ENCODE assay signal across 11 cellular contexts in the genomic region with DNA sequence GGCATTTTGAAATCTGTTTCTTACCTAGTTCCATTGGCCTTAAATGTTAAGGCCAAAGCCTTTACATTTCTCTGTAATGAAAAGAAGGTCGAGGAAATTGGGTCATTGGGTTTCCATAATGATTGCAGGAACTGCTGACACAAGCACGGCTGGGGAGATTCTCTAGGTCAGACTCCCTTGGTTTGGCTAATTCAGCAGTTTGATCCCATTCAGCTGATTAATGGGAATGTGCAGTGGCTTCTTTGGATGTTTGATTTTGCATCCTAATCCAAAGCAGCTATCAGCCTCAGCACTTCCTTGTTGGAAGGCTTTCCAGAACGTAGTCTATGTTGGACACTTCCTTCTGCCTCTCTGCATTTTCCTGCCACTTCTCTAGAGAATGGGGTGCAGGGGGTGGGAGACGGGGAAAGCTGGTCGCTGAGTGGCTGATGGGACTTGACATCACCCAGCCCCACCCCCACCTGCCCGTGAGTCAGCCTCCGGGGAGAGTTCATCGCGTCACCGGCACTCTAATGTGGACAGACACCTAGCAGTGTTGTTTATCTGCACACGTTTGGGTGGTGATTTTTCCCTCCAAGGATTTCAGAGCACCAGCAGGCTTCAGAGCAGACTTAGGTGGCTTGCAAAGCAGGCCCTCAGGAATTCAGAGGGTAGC. TPM values are rescaled to one million over a fixed set of nuclear protein-coding genes. Genes with fewer than 3 reads are reported as not detected.
A peak's percentile ranks its signal among the peaks of the same experiment; 100 is the strongest.
DNase-seq lines count a peak whose midpoint lies in the region; ATAC-seq and TF ChIP-seq lines count a peak whose summit lies in the region.
"Had no signal": no experiment of that assay in that cellular context is flagged by ENCODE, and none has a peak within 500 bp of the region (broad histone marks: within the 10 kb centered on the region; RNA-seq: fewer than 3 reads in every experiment).

No MANE protein-coding gene starts in this region.

- in situ Hi-C loops in GM13976 (cut with MboI; ENCODE audit: low sequenced_read_pairs, unreplicated experiment) = no loop called here

- no peak overlapping the region for H3K27ac Mint-ChIP-seq in natural killer cell treated with Interleukin-12 subunit alpha and Interleukin-12 subunit beta and Interleukin-15 and Interleukin-18, amount 100 ng/mL, for 72 hours
- H3K27ac Mint-ChIP-seq: activated CD4-positive, alpha-beta T cell treated with anti-CD3 and anti-CD28 coated beads, Interleukin-2, amount 10 ng/mL, durations not matched to agents 24 days and 14 days had no signal

- H3K9me3 Mint-ChIP-seq in natural killer cell treated with Interleukin-12 subunit alpha and Interleukin-12 subunit beta and Interleukin-15 and Interleukin-18, amount 100 ng/mL, for 72 hours = no peaks in the 10 kb centered on the region
- H3K9me3 Mint-ChIP-seq: activated CD4-positive, alpha-beta T cell treated with anti-CD3 and anti-CD28 coated beads, Interleukin-2, amount 10 ng/mL, durations not matched to agents 24 days and 14 days; brain had no signal

- DNase-seq in EH (ENCODE audit: low read depth) (peak; percentile 36), NCI-H1105 (lab: John Stamatoyannopoulos, UW) (peak; percentile 26), cerebellar cortex (ENCODE audit: low spot score) (peak; percentile 61), mucosa of gallbladder (ENCODE audit: low spot score) (peak; percentile 81), GM13976 (ENCODE audit: low spot score) (no peak), activated gamma-delta T cell treated with Interleukin-2 at 50 U/mL for 16 hours (no peak)
- no peak for DNase-seq in natural killer cell treated with Interleukin-12 subunit alpha and Interleukin-12 subunit beta and Interleukin-15 and Interleukin-18, amount 100 ng/mL, for 72 hours (ENCODE audit: low spot score)
- DNase-seq: activated CD4-positive, alpha-beta T cell treated with anti-CD3 and anti-CD28 coated beads, Interleukin-2, amount 10 ng/mL, durations not matched to agents 24 days and 14 days; GF-D8 had no signal

- H3K4me3 Mint-ChIP-seq in natural killer cell treated with Interleukin-12 subunit alpha and Interleukin-12 subunit beta and Interleukin-15 and Interleukin-18, amount 100 ng/mL, for 72 hours = no peak overlapping the region
- H3K4me3 Mint-ChIP-seq: activated CD4-positive, alpha-beta T cell treated with anti-CD3 and anti-CD28 coated beads, Interleukin-2, amount 10 ng/mL, durations not matched to agents 24 days and 14 days had no signal

- peaks cover 5% of the 10 kb centered on the region for H3K36me3 Mint-ChIP-seq in natural killer cell treated with Interleukin-12 subunit alpha and Interleukin-12 subunit beta and Interleukin-15 and Interleukin-18, amount 100 ng/mL, for 72 hours

- H3K27me3 Mint-ChIP-seq in natural killer cell treated with Interleukin-12 subunit alpha and Interleukin-12 subunit beta and Interleukin-15 and Interleukin-18, amount 100 ng/mL, for 72 hours = no peaks in the 10 kb centered on the region

- no peak for ATAC-seq in natural killer cell treated with Interleukin-12 subunit alpha and Interleukin-12 subunit beta and Interleukin-15 and Interleukin-18, amount 100 ng/mL, for 72 hours
- no peak for ATAC-seq in HG02763 (IDR thresholded peaks at IDR 0.05; ENCODE audit: unreplicated experiment)

- TF ChIP-seq CTCF in GM13976 (IDR thresholded peaks at IDR 0.05; ENCODE audit: borderline replicate concordance, control extremely low read depth, extremely low read depth, insufficient read depth, missing control alignments) = no peak

- peaks cover 7% of the 10 kb centered on the region in 2 donors for H3K4me1 Mint-ChIP-seq in natural killer cell treated with Interleukin-12 subunit alpha and Interleukin-12 subunit beta and Interleukin-15 and Interleukin-18, amount 100 ng/mL, for 72 hours (ENCODE audit: low read depth in 2 of 2)

RNA-seq across cellular contexts. Expression of gene PSEN2, which starts 5.4 kb away (rescaled TPM):
- 35.2 TPM for total RNA-seq in mucosa of gallbladder
- total RNA-seq in natural killer cell treated with Interleukin-12 subunit alpha and Interleukin-12 subunit beta and Interleukin-15 and Interleukin-18, amount 100 ng/mL, for 72 hours = 10 to 100 TPM; 20.3 to 21.8 TPM

Comparison
In these comparisons a context has a peak if more than half of its experiments do, and no peak if none do; other contexts are left out.
1. DNase-seq: peak in EH (single experiment), NCI-H1105 (single experiment), cerebellar cortex (single experiment) and mucosa of gallbladder (single experiment); none in natural killer cell treated with Interleukin-12 subunit alpha and Interleukin-12 subunit beta and Interleukin-15 and Interleukin-18, amount 100 ng/mL, for 72 hours (single experiment), GM13976 (single experiment) and activated gamma-delta T cell treated with Interleukin-2 at 50 U/mL for 16 hours (single experiment).